34 cellular contexts compared by ENCODE assay signal in genomic region chr7:123296965-123297364, GRCh38.
"Had no signal": no experiment of that assay in that cellular context is flagged by ENCODE, and none has a peak within 500 bp of the region (broad histone marks: within the 10 kb centered on the region; RNA-seq: fewer than 3 reads in every experiment).

No MANE protein-coding gene starts in this region.

- H3K4me3 ChIP-seq: MG63 had no signal

- DNase-seq: Karpas-422, Kasumi-1, MG63, MM.1S, MV-4-11, NCI-H1048, NCI-H1092, NCI-H1092 treated with DMSO at 0.1 percent for 48 hours, NCI-H1105, NCI-H1105 treated with DMSO at 0.1 percent for 48 hours, NCI-H1417, NCI-H1417 treated with DMSO at 0.1 percent for 48 hours, NCI-H1436, NCI-H1436 treated with DMSO at 0.1 percent for 48 hours, NCI-H146, NCI-H1694, NCI-H1694 treated with DMSO at 0.1 percent for 48 hours, NCI-H187, NCI-H187 treated with DMSO at 0.1 percent for 48 hours, NCI-H1930, NCI-H2029, NCI-H2029 treated with DMSO at 0.1 percent for 48 hours, NCI-H2081, NCI-H2081 treated with DMSO at 0.1 percent for 48 hours, NCI-H2107, NCI-H2171, NCI-H2171 treated with DMSO at 0.1 percent for 48 hours, NCI-H2227 treated with DMSO at 0.1 percent for 48 hours, NCI-H226, NCI-H345, NCI-H446, NCI-H446 treated with DMSO at 0.1 percent for 48 hours, NCI-H510A, NCI-H510A treated with DMSO at 0.1 percent for 48 hours had no signal

- H3K36me3 ChIP-seq: MG63 had no signal

- H3K27me3 ChIP-seq: MG63 had no signal
